Comparison of ENCODE assay signal across 26 cellular contexts in genomic region chr2:234754126-234754525, GRCh38.
A peak's percentile ranks its signal among the peaks of the same experiment; 100 is the strongest.
DNase-seq lines count a peak whose midpoint lies in the region; ATAC-seq and TF ChIP-seq lines count a peak whose summit lies in the region.
"Had no signal": no experiment of that assay in that cellular context is flagged by ENCODE, and none has a peak within 500 bp of the region (broad histone marks: within the 10 kb centered on the region; RNA-seq: fewer than 3 reads in every experiment).

No MANE protein-coding gene starts in this region.

- H3K27ac Mint-ChIP-seq in nephron progenitor cell, result peak overlapping the region; percentile 18
- H3K27ac Mint-ChIP-seq: activated CD4-positive, alpha-beta T cell treated with anti-CD3 and anti-CD28 coated beads for 36 hours; activated CD8-positive, alpha-beta T cell treated with anti-CD3 and anti-CD28 coated beads, Interleukin-2, amount 10 ng/mL, durations not matched to agents 7 days and 5 days; activated naive CD4-positive, alpha-beta T cell treated with anti-CD3 and anti-CD28 coated beads, Interleukin-2, amount 50 U/mL, for 24 hours; activated T-helper 2 cell treated with anti-CD3 and anti-CD28 coated beads, Interferon-gamma antibody, Interleukin-2, Interleukin-4, amounts not matched to agents 10 μg/mL and 5 μg/mL and 100 μg/mL, durations not matched to agents 14 hours and 24 hours and 36 hours; progenitor cell of endocrine pancreas; T-helper 2 cell treated with Interferon-gamma antibody and Interleukin-4, amounts not matched to agents 5 μg/mL and 100 μg/mL, for 36 hours had no signal

- intact Hi-C loops in Panc1 (cut with micrococcal nuclease; ENCODE audit: unreplicated experiment), result no loop called here

- no peak overlapping the region for H3K4me3 Mint-ChIP-seq in nephron progenitor cell
- H3K4me3 Mint-ChIP-seq: activated CD4-positive, alpha-beta T cell treated with anti-CD3 and anti-CD28 coated beads for 36 hours; activated CD8-positive, alpha-beta T cell treated with anti-CD3 and anti-CD28 coated beads, Interleukin-2, amount 10 ng/mL, durations not matched to agents 7 days and 5 days; activated naive CD4-positive, alpha-beta T cell treated with anti-CD3 and anti-CD28 coated beads, Interleukin-2, amount 50 U/mL, for 24 hours; neural crest cell; T-helper 2 cell treated with Interferon-gamma antibody and Interleukin-4, amounts not matched to agents 5 μg/mL and 100 μg/mL, for 36 hours had no signal

- TF ChIP-seq CTCF in Panc1 (IDR thresholded peaks at IDR 0.05) (no peak), fibroblast of the aortic adventitia (IDR thresholded peaks at IDR 0.05; ENCODE audit: insufficient read depth, low read length) (no peak), nephron progenitor cell (IDR thresholded peaks at IDR 0.05) (no peak)

- H3K9me3 ChIP-seq in Panc1 (ENCODE audit: control insufficient read depth, insufficient read depth, low read depth, low read length), result no peaks in the 10 kb centered on the region
- H3K9me3 ChIP-seq: stomach, transverse colon had no signal

- CTCF ChIA-PET in Panc1 (lab: Charles Lee), result no interaction called here

- H3K36me3 ChIP-seq in Panc1 (ENCODE audit: control insufficient read depth, insufficient read depth, low read length), result no peaks in the 10 kb centered on the region
- H3K36me3 ChIP-seq: stomach, transverse colon had no signal

- peaks cover 23% of the 10 kb centered on the region for H3K9me3 Mint-ChIP-seq in nephron progenitor cell
- H3K9me3 Mint-ChIP-seq: activated naive CD4-positive, alpha-beta T cell treated with anti-CD3 and anti-CD28 coated beads, Interleukin-2, amount 50 U/mL, for 24 hours; activated T-helper 2 cell treated with anti-CD3 and anti-CD28 coated beads, Interferon-gamma antibody, Interleukin-2, Interleukin-4, amounts not matched to agents 10 μg/mL and 5 μg/mL and 100 μg/mL, durations not matched to agents 14 hours and 24 hours and 36 hours had no signal

- peak overlapping the region; percentile 18; the same call in 1 of the 2 replicates for H3K27ac ChIP-seq in Panc1 (ENCODE audit: low read length)
- H3K27ac ChIP-seq: stomach, transverse colon had no signal

- H3K27me3 ChIP-seq in Panc1 (ENCODE audit: control insufficient read depth, insufficient read depth, low read length), result no peaks in the 10 kb centered on the region
- H3K27me3 ChIP-seq: stomach, transverse colon had no signal

- peaks cover 14% of the 10 kb centered on the region for H3K4me1 Mint-ChIP-seq in nephron progenitor cell
- H3K4me1 Mint-ChIP-seq: activated CD4-positive, alpha-beta T cell treated with anti-CD3 and anti-CD28 coated beads for 36 hours; activated naive CD4-positive, alpha-beta T cell treated with anti-CD3 and anti-CD28 coated beads, Interleukin-2, amount 50 U/mL, for 24 hours had no signal

- H3K4me3 ChIP-seq in Panc1 (ENCODE audit: low read depth in 2 of 2, low read length in 2 of 2), result no peak overlapping the region
- H3K4me3 ChIP-seq in fibroblast of the aortic adventitia (ENCODE audit: low read depth, low read length), result no peak overlapping the region
- H3K4me3 ChIP-seq: stomach, transverse colon had no signal

- POLR2A ChIA-PET in Panc1 (lab: Charles Lee), result no interaction called here

- in situ Hi-C loops in Panc1 (cut with HindIII; ENCODE audit: low pct_unique_long_range_greater_than_20kb, low sequenced_read_pairs), result no loop called here

- no peak for ATAC-seq in Panc1
- ATAC-seq in HG03520 (IDR thresholded peaks at IDR 0.05; ENCODE audit: unreplicated experiment), result no peak
- ATAC-seq in GM21737 (IDR thresholded peaks at IDR 0.05; ENCODE audit: unreplicated experiment), result no peak
- ATAC-seq: activated CD4-positive, alpha-beta T cell treated with anti-CD3 and anti-CD28 coated beads for 36 hours; activated CD8-positive, alpha-beta T cell treated with anti-CD3 and anti-CD28 coated beads, Interleukin-2, amount 10 ng/mL, durations not matched to agents 7 days and 5 days; PC-3 had no signal

- H3K27me3 Mint-ChIP-seq in nephron progenitor cell (ENCODE audit: low read depth, poor library complexity), result no peaks in the 10 kb centered on the region
- H3K27me3 Mint-ChIP-seq: progenitor cell of endocrine pancreas had no signal

- DNase-seq in Panc1 (ENCODE audit: low read depth, low spot score), result no peak
- DNase-seq in fibroblast of the aortic adventitia (ENCODE audit: low read depth), result peak; percentile 47
- DNase-seq in nephron progenitor cell, result no peak
- no peak for DNase-seq in D341Med (ENCODE audit: low spot score)
- DNase-seq in hippocampal formation (lab: John Stamatoyannopoulos, UW), result no peak
- DNase-seq: activated CD4-positive, alpha-beta T cell treated with anti-CD3 and anti-CD28 coated beads for 36 hours; activated CD8-positive, alpha-beta T cell treated with anti-CD3 and anti-CD28 coated beads, Interleukin-2, amount 10 ng/mL, durations not matched to agents 7 days and 5 days; amygdala; C1 segment of cervical spinal cord; COR-L47; islet precursor cell; NCI-H2171; NCI-H524; NK-92 treated with Interleukin-12 subunit alpha and Interleukin-12 subunit beta, amount 100 ng/mL, for 24 hours; PC-3; SHP77 treated with DMSO at 0.1 percent for 48 hours; stimulated activated CD8-positive, alpha-beta memory T cell treated with anti-CD3 and anti-CD28 coated beads, Interleukin-4, amount 100 ng/mL, for 48 hours; stomach; transverse colon had no signal

- H3K36me3 Mint-ChIP-seq in nephron progenitor cell (ENCODE audit: low read depth), result no peaks in the 10 kb centered on the region
- H3K36me3 Mint-ChIP-seq: activated naive CD4-positive, alpha-beta T cell treated with anti-CD3 and anti-CD28 coated beads, Interleukin-2, amount 50 U/mL, for 24 hours had no signal

- no peaks in the 10 kb centered on the region for H3K4me1 ChIP-seq in Panc1 (ENCODE audit: control insufficient read depth, insufficient read depth, low read length)
- H3K4me1 ChIP-seq: stomach, transverse colon had no signal

- BruUV-seq in Panc1 (replicated peaks; lab: Mats Ljungman, UMichigan), result no TSS peak
